11 cellular contexts compared by ENCODE assay signal in the genomic region with DNA sequence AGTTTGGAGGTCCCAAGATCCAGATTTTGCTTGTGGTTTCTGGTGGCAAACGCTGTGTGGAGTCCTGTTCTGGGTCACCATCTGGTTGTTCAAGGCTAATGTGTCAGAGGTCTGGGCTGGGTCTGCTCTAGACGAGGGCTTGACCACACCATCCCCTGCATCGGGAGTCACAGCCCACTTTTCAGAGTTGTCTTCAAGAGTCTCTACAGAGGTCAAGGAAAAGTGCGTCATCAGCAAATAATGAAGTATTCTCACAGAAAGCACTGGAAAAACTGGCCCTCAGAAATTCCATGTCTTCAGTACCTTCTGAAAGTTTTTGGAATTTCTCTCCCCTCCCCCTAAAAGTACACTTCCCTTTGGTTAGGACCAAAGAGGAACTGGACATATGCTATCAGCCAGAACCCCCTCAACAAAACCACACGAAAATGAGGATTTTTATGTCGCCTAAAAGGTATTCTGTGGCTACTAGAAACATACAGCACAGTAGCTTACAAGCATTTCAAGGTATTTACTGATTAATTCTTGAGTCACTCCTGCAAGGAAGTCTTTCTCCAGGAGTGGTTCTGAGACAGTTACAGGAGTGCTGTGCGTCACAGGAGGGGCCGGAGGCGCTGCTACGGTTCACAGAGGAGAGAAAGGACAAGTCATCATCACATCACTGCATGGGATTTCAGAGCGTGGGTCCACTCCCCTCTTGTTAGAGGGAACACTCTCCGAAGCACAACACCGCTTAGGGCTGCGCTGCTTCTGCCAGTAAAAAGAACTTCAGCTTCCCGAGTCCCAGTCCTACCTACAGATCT. TPM values are rescaled to one million over a fixed set of nuclear protein-coding genes. Genes with fewer than 3 reads are reported as not detected.
DNase-seq lines count a peak whose midpoint lies in the region; ATAC-seq, FAIRE-seq and TF ChIP-seq lines count a peak whose summit lies in the region.
"Had no signal": no experiment of that assay in that cellular context is flagged by ENCODE, and none has a peak within 500 bp of the region (broad histone marks: within the 10 kb centered on the region; RNA-seq: fewer than 3 reads in every experiment).

No MANE protein-coding gene starts in this region.

- no peak overlapping the region for H3K4me3 ChIP-seq in bronchial epithelial cell (ENCODE audit: low read depth, low read length)

- peak; percentile 92 for FAIRE-seq in bronchial epithelial cell (lab: Jason Lieb, UNC)
- FAIRE-seq: endometrium had no signal

- no peak for TF ChIP-seq CTCF in bronchial epithelial cell (IDR thresholded peaks at IDR 0.05; ENCODE audit: insufficient read depth, low read length, severe bottlenecking)

- ATAC-seq in HG02938 (IDR thresholded peaks at IDR 0.05; ENCODE audit: unreplicated experiment) = no peak

- DNase-seq in Daoy (ENCODE audit: low read depth) = peak; percentile 70
- peak; percentile 44 for DNase-seq in LHCN-M2 (ENCODE audit: low read depth)
- DNase-seq in bronchial epithelial cell (ENCODE audit: low read depth) = peak; percentile 96
- DNase-seq in non-pigmented ciliary epithelial cell (ENCODE audit: low read depth) = peak; percentile 70
- DNase-seq in GOT3 (lab: John Stamatoyannopoulos, UW) = no peak
- DNase-seq in cortex of kidney (lab: John Stamatoyannopoulos, UW) = no peak
- DNase-seq in islet precursor cell = no peak
- DNase-seq: activated CD4-positive, CD25-positive, alpha-beta regulatory T cell; NCI-H2081 had no signal

- no peaks in the 10 kb centered on the region for H3K27me3 ChIP-seq in bronchial epithelial cell (ENCODE audit: control insufficient read depth, insufficient read depth, low read length)

- peaks cover 19% of the 10 kb centered on the region for H3K36me3 ChIP-seq in bronchial epithelial cell (ENCODE audit: control insufficient read depth, insufficient read depth, low read length)

RNA-seq across cellular contexts. Expression of gene RAD52, which starts 35.4 kb away (rescaled TPM):
- total RNA-seq in Daoy (2014; rRNA removed; shearing (Covaris generic)) = 11.4 and 11.8 TPM in 2 replicates
- total RNA-seq in LHCN-M2 (2014; rRNA removed) (14.4 and 16.7 TPM in 2 replicates), bronchial epithelial cell (12.9 and 16.3 TPM in 2 replicates)
- polyA plus RNA-seq in LHCN-M2 (2012) = 4.9 TPM

Comparison
In these comparisons a context has a peak if more than half of its experiments do, and no peak if none do; other contexts are left out.
1. DNase-seq: peak in Daoy (single experiment), LHCN-M2 (single experiment), bronchial epithelial cell (single experiment) and non-pigmented ciliary epithelial cell (single experiment); none in GOT3 (single experiment), cortex of kidney (single experiment) and islet precursor cell (single experiment).